Comparison of ENCODE assay signal across 1 cellular context in genomic region chr17:68035523-68036303, GRCh38.
A peak's percentile ranks its signal among the peaks of the same experiment; 100 is the strongest.
TF ChIP-seq lines count a peak whose summit lies in the region.

TSS of gene KPNA2 (plus strand) at chr17:68035735. CDS start at chr17:68037133, 1,398 bp downstream.

TF ChIP-seq in K562, 482 proteins besides CTCF, POLR2A, EP300 and RAD21 (continued from another document and continues in another):
- TF ChIP-seq ATF6 (CRISPR knock-in tag; IDR thresholded peaks at IDR 0.05) = peak; percentile 48; the same call in 1 of the 2 replicates
- TF ChIP-seq RBM15 (IDR thresholded peaks at IDR 0.05; ENCODE audit: insufficient read depth, low read length) = no peak
- TF ChIP-seq SNRNP70 (optimal IDR thresholded peaks at IDR 0.05; ENCODE audit: low read depth, low read length) = no peak
- TF ChIP-seq SRSF1 (IDR thresholded peaks at IDR 0.05; ENCODE audit: low read depth, low read length) = no peak
- no peak for TF ChIP-seq ZFP36 (IDR thresholded peaks at IDR 0.05; ENCODE audit: low read depth, low read length, partially characterized antibody)
- peak in 1 of 2 experiments; percentile 73; a peak in 1 of 4 replicates for TF ChIP-seq FOXA3 (CRISPR knock-in tag; conservative IDR thresholded peaks at IDR 0.05 in 1 of 2, IDR thresholded peaks at IDR 0.05 in 1 of 2)
- TF ChIP-seq ZNF384 (IDR thresholded peaks at IDR 0.05; ENCODE audit: low read depth, low read length) = peak; percentile 100
- TF ChIP-seq ZC3H8 (IDR thresholded peaks at IDR 0.05) = no peak
- no peak for TF ChIP-seq NFE2 (IDR thresholded peaks at IDR 0.05; ENCODE audit: low read depth)
- TF ChIP-seq BRD4 (IDR thresholded peaks at IDR 0.05) = peak; percentile 92
- no peak for TF ChIP-seq BRCA1 (IDR thresholded peaks at IDR 0.05)
- no peak for TF ChIP-seq BRCA1 (CRISPR knock-in tag; IDR thresholded peaks at IDR 0.05)
- no peak for TF ChIP-seq ZNF253 (CRISPR knock-in tag; conservative IDR thresholded peaks at IDR 0.05)
- no peak for TF ChIP-seq HMBOX1 (IDR thresholded peaks at IDR 0.05)
- TF ChIP-seq HSF4 (CRISPR knock-in tag; IDR thresholded peaks at IDR 0.05; ENCODE audit: borderline replicate concordance) = no peak
- no peak for TF ChIP-seq E4F1 (CRISPR knock-in tag; IDR thresholded peaks at IDR 0.05; ENCODE audit: borderline replicate concordance)
- TF ChIP-seq TCF3 (CRISPR knock-in tag; IDR thresholded peaks at IDR 0.05) = no peak
- no peak for TF ChIP-seq THAP7 (CRISPR knock-in tag; IDR thresholded peaks at IDR 0.05)
- TF ChIP-seq ZSCAN29 (IDR thresholded peaks at IDR 0.05) = no peak
- 0 out of 2 replicates have a peak, but pooled peaks have one; percentile 34 for TF ChIP-seq GTF2E2 (tag; IDR thresholded peaks at IDR 0.05)
- no peak for TF ChIP-seq DACH1 (IDR thresholded peaks at IDR 0.05; ENCODE audit: partially characterized antibody)
- no peak for TF ChIP-seq TSHZ1 (CRISPR knock-in tag; IDR thresholded peaks at IDR 0.05)
- no peak for TF ChIP-seq U2AF2 (optimal IDR thresholded peaks at IDR 0.05; ENCODE audit: low read depth, low read length)
- TF ChIP-seq THRB (CRISPR knock-in tag; conservative IDR thresholded peaks at IDR 0.05) = no peak
- no peak for TF ChIP-seq ZNF668 (CRISPR knock-in tag; IDR thresholded peaks at IDR 0.05)
- peak; percentile 96 for TF ChIP-seq ZNF395 (CRISPR knock-in tag; IDR thresholded peaks at IDR 0.05)
- peak; percentile 69 to 72; a peak in 2 of 4 replicates for TF ChIP-seq MAZ (CRISPR knock-in tag; conservative IDR thresholded peaks at IDR 0.05 in 1 of 2, IDR thresholded peaks at IDR 0.05 in 1 of 2)
- no peak for TF ChIP-seq LARP7 (IDR thresholded peaks at IDR 0.05)
- TF ChIP-seq ZBTB7A (IDR thresholded peaks at IDR 0.05; ENCODE audit: borderline replicate concordance, control insufficient read depth, low read depth, low read length) = no peak
- TF ChIP-seq TFAP4 (CRISPR knock-in tag; IDR thresholded peaks at IDR 0.05; ENCODE audit: borderline replicate concordance) = peak; percentile 77
- TF ChIP-seq MIER1 (IDR thresholded peaks at IDR 0.05; ENCODE audit: low read depth) = no peak
- TF ChIP-seq E2F1 (CRISPR knock-in tag; IDR thresholded peaks at IDR 0.05) = 0 out of 2 replicates have a peak, but pooled peaks have one; percentile 44
- TF ChIP-seq RBM25 (IDR thresholded peaks at IDR 0.05; ENCODE audit: low read depth, low read length, severe bottlenecking) = peak; percentile 72
- no peak for TF ChIP-seq XRCC3 (IDR thresholded peaks at IDR 0.05)
- no peak; a peak in 1 of 4 replicates for TF ChIP-seq ZNF639 (CRISPR knock-in tag; conservative IDR thresholded peaks at IDR 0.05 in 1 of 2, IDR thresholded peaks at IDR 0.05 in 1 of 2)
- 0 out of 2 replicates have a peak, but pooled peaks have one; percentile 5 for TF ChIP-seq ATF2 (CRISPR knock-in tag; IDR thresholded peaks at IDR 0.05)
- TF ChIP-seq MNT (conservative IDR thresholded peaks at IDR 0.05) = peak; percentile 91 to 96
